In the genomic region with DNA sequence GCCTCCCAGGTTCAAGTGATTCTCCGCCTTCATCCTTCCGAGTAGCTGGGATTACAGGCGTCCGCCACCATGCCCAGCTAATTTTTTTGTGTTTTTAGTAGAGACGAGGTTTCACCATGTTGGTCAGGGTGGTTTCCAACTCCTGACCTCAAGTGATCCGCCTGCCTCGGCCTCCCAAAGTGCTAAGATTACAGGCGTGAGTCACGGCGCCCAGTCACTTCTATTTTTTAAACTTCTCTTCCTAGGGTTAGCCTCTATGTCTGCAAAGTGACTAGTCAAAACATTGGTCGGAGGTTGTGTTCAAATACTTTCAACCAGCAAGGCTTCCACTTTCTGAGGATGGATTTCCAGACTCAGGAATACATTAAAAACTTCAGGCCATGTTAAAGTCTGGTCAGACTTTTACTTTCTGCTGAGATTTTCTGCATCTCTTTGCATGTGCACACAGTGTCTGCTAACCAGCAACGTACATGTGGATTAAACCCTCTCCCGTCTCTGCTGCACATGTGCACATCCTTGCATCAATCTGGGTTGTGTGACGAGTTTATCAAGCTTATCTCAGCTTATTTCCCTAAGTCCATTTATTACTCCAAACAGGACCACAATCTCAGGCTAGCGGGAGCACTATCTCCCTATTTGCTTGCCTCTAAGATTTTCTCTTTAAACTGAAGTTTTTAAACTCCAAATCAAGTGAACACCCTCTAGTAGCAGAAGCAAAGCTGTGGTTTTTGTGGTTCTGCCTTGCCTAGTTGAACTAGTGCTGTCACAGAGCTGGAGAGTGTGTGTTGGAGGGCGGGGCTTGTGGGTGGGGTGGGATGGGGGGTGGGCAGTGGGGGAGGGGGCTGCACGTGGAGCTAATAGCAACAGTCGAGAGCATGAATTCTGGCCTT, we compare ENCODE assay signal across 1 cellular context.
TF ChIP-seq lines count a peak whose summit lies in the region.

No MANE protein-coding gene starts in this region.

TF ChIP-seq in GM23338, 12 proteins besides CTCF, POLR2A, EP300 and RAD21:
- TF ChIP-seq, protein P1, sequence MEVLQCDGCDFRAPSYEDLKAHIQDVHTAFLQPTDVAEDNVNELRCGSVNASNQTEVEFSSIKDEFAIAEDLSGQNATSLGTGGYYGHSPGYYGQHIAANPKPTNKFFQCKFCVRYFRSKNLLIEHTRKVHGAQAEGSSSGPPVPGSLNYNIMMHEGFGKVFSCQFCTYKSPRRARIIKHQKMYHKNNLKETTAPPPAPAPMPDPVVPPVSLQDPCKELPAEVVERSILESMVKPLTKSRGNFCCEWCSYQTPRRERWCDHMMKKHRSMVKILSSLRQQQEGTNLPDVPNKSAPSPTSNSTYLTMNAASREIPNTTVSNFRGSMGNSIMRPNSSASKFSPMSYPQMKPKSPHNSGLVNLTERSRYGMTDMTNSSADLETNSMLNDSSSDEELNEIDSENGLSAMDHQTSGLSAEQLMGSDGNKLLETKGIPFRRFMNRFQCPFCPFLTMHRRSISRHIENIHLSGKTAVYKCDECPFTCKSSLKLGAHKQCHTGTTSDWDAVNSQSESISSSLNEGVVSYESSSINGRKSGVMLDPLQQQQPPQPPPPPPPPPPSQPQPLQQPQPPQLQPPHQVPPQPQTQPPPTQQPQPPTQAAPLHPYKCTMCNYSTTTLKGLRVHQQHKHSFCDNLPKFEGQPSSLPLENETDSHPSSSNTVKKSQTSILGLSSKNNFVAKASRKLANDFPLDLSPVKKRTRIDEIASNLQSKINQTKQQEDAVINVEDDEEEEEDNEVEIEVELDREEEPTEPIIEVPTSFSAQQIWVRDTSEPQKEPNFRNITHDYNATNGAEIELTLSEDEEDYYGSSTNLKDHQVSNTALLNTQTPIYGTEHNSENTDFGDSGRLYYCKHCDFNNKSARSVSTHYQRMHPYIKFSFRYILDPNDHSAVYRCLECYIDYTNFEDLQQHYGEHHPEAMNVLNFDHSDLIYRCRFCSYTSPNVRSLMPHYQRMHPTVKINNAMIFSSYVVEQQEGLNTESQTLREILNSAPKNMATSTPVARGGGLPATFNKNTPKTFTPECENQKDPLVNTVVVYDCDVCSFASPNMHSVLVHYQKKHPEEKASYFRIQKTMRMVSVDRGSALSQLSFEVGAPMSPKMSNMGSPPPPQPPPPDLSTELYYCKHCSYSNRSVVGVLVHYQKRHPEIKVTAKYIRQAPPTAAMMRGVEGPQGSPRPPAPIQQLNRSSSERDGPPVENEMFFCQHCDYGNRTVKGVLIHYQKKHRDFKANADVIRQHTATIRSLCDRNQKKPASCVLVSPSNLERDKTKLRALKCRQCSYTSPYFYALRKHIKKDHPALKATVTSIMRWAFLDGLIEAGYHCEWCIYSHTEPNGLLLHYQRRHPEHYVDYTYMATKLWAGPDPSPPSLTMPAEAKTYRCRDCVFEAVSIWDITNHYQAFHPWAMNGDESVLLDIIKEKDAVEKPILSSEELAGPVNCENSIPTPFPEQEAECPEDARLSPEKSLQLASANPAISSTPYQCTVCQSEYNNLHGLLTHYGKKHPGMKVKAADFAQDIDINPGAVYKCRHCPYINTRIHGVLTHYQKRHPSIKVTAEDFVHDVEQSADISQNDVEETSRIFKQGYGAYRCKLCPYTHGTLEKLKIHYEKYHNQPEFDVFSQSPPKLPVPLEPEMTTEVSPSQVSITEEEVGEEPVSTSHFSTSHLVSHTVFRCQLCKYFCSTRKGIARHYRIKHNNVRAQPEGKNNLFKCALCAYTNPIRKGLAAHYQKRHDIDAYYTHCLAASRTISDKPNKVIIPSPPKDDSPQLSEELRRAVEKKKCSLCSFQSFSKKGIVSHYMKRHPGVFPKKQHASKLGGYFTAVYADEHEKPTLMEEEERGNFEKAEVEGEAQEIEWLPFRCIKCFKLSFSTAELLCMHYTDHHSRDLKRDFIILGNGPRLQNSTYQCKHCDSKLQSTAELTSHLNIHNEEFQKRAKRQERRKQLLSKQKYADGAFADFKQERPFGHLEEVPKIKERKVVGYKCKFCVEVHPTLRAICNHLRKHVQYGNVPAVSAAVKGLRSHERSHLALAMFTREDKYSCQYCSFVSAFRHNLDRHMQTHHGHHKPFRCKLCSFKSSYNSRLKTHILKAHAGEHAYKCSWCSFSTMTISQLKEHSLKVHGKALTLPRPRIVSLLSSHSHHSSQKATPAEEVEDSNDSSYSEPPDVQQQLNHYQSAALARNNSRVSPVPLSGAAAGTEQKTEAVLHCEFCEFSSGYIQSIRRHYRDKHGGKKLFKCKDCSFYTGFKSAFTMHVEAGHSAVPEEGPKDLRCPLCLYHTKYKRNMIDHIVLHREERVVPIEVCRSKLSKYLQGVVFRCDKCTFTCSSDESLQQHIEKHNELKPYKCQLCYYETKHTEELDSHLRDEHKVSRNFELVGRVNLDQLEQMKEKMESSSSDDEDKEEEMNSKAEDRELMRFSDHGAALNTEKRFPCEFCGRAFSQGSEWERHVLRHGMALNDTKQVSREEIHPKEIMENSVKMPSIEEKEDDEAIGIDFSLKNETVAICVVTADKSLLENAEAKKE (CRISPR knock-in tag; IDR thresholded peaks at IDR 0.05), result no peak
- no peak for TF ChIP-seq JUNB (IDR thresholded peaks at IDR 0.05; ENCODE audit: unreplicated experiment)
- no peak for TF ChIP-seq EZH2 (IDR thresholded peaks at IDR 0.05; ENCODE audit: low read depth, unreplicated experiment)
- TF ChIP-seq, protein P2, sequence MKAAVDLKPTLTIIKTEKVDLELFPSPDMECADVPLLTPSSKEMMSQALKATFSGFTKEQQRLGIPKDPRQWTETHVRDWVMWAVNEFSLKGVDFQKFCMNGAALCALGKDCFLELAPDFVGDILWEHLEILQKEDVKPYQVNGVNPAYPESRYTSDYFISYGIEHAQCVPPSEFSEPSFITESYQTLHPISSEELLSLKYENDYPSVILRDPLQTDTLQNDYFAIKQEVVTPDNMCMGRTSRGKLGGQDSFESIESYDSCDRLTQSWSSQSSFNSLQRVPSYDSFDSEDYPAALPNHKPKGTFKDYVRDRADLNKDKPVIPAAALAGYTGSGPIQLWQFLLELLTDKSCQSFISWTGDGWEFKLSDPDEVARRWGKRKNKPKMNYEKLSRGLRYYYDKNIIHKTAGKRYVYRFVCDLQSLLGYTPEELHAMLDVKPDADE (IDR thresholded peaks at IDR 0.05), result no peak
- TF ChIP-seq POLR2AphosphoS5 (IDR thresholded peaks at IDR 0.05; ENCODE audit: low read depth), result no peak
- no peak for TF ChIP-seq ZNF114 (CRISPR knock-in tag; IDR thresholded peaks at IDR 0.05)
- no peak for TF ChIP-seq CREB1 (CRISPR knock-in tag; IDR thresholded peaks at IDR 0.05; ENCODE audit: low read depth)
- no peak for TF ChIP-seq ZNF331 (CRISPR knock-in tag; IDR thresholded peaks at IDR 0.05; ENCODE audit: low read depth)
- TF ChIP-seq, protein P3, sequence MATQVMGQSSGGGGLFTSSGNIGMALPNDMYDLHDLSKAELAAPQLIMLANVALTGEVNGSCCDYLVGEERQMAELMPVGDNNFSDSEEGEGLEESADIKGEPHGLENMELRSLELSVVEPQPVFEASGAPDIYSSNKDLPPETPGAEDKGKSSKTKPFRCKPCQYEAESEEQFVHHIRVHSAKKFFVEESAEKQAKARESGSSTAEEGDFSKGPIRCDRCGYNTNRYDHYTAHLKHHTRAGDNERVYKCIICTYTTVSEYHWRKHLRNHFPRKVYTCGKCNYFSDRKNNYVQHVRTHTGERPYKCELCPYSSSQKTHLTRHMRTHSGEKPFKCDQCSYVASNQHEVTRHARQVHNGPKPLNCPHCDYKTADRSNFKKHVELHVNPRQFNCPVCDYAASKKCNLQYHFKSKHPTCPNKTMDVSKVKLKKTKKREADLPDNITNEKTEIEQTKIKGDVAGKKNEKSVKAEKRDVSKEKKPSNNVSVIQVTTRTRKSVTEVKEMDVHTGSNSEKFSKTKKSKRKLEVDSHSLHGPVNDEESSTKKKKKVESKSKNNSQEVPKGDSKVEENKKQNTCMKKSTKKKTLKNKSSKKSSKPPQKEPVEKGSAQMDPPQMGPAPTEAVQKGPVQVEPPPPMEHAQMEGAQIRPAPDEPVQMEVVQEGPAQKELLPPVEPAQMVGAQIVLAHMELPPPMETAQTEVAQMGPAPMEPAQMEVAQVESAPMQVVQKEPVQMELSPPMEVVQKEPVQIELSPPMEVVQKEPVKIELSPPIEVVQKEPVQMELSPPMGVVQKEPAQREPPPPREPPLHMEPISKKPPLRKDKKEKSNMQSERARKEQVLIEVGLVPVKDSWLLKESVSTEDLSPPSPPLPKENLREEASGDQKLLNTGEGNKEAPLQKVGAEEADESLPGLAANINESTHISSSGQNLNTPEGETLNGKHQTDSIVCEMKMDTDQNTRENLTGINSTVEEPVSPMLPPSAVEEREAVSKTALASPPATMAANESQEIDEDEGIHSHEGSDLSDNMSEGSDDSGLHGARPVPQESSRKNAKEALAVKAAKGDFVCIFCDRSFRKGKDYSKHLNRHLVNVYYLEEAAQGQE (IDR thresholded peaks at IDR 0.05; ENCODE audit: unreplicated experiment), result no peak
- TF ChIP-seq STAT1 (IDR thresholded peaks at IDR 0.05; ENCODE audit: unreplicated experiment), result no peak
- TF ChIP-seq EZH2phosphoT487 (IDR thresholded peaks at IDR 0.05; ENCODE audit: unreplicated experiment), result no peak
